Comparison of ENCODE assay signal across 1 cellular context in genomic region chr7:134432296-134433152, GRCh38.
TF ChIP-seq lines count a peak whose summit lies in the region.

No MANE protein-coding gene starts in this region.

TF ChIP-seq in K562, 482 proteins besides CTCF, POLR2A, EP300 and RAD21 (continued from another document and continues in another):
- TF ChIP-seq E2F8 (IDR thresholded peaks at IDR 0.05; ENCODE audit: low read depth, partially characterized antibody) (no peak), ZNF311 (CRISPR knock-in tag; IDR thresholded peaks at IDR 0.05) (no peak), ZNF121 (CRISPR knock-in tag; conservative IDR thresholded peaks at IDR 0.05) (no peak), FOXA3 (CRISPR knock-in tag; conservative IDR thresholded peaks at IDR 0.05 in 1 of 2, IDR thresholded peaks at IDR 0.05 in 1 of 2) (peak in 1 of 2 experiments; percentile 69; a peak in 1 of 4 replicates), SNIP1 (IDR thresholded peaks at IDR 0.05; ENCODE audit: low read depth) (no peak), CREM (IDR thresholded peaks at IDR 0.05; ENCODE audit: low read depth) (peak; percentile 31), ZBTB11 (CRISPR knock-in tag; IDR thresholded peaks at IDR 0.05) (no peak), ZNF551 (CRISPR knock-in tag; IDR thresholded peaks at IDR 0.05) (no peak), BRCA1 (IDR thresholded peaks at IDR 0.05) (no peak), BRCA1 (CRISPR knock-in tag; IDR thresholded peaks at IDR 0.05) (no peak), NR1H2 (CRISPR knock-in tag; IDR thresholded peaks at IDR 0.05) (no peak), PHF8 (IDR thresholded peaks at IDR 0.05; ENCODE audit: borderline replicate concordance, low read length) (no peak), TFAM (CRISPR knock-in tag; conservative IDR thresholded peaks at IDR 0.05) (no peak), MEIS2 (IDR thresholded peaks at IDR 0.05; ENCODE audit: partially characterized antibody) (peak; percentile 70), ATF1 (CRISPR knock-in tag; IDR thresholded peaks at IDR 0.05) (no peak), ATF1 (tag; IDR thresholded peaks at IDR 0.05) (peak; percentile 75), ZNF347 (CRISPR knock-in tag; IDR thresholded peaks at IDR 0.05; ENCODE audit: low read depth) (no peak), SIN3A (IDR thresholded peaks at IDR 0.05; ENCODE audit: borderline replicate concordance in 2 of 2, control insufficient read depth in 1 of 2, low read depth in 2 of 2, low read length in 2 of 2) (no peak), SOX6 (IDR thresholded peaks at IDR 0.05) (no peak), HMBOX1 (IDR thresholded peaks at IDR 0.05) (no peak), NBN (IDR thresholded peaks at IDR 0.05; ENCODE audit: low read depth) (peak; percentile 77; the same call in 1 of the 2 replicates), ZBTB7A (IDR thresholded peaks at IDR 0.05; ENCODE audit: borderline replicate concordance, control insufficient read depth, low read depth, low read length) (no peak), FOXP1 (CRISPR knock-in tag; IDR thresholded peaks at IDR 0.05) (no peak), CBFB (CRISPR knock-in tag; IDR thresholded peaks at IDR 0.05) (peak; percentile 77), WHSC1 (IDR thresholded peaks at IDR 0.05; ENCODE audit: low read length) (no peak), CXXC5 (CRISPR knock-in tag; IDR thresholded peaks at IDR 0.05) (peak; percentile 65), RFX1 (IDR thresholded peaks at IDR 0.05) (peak; percentile 41), ZBTB9 (CRISPR knock-in tag; IDR thresholded peaks at IDR 0.05) (no peak), THRAP3 (IDR thresholded peaks at IDR 0.05; ENCODE audit: borderline replicate concordance) (no peak), BMI1 (IDR thresholded peaks at IDR 0.05; ENCODE audit: low read length) (no peak), SREBF2 (CRISPR knock-in tag; IDR thresholded peaks at IDR 0.05) (no peak), DACH1 (IDR thresholded peaks at IDR 0.05; ENCODE audit: partially characterized antibody) (peak; percentile 27), LARP7 (IDR thresholded peaks at IDR 0.05) (no peak), MAFG (tag; conservative IDR thresholded peaks at IDR 0.05) (no peak), PCBP2 (IDR thresholded peaks at IDR 0.05; ENCODE audit: low read depth, low read length, poor library complexity, severe bottlenecking) (no peak), TCFL5 (CRISPR knock-in tag; conservative IDR thresholded peaks at IDR 0.05) (no peak), ELF2 (CRISPR knock-in tag; IDR thresholded peaks at IDR 0.05) (no peak)
- TF ChIP-seq, protein P1, sequence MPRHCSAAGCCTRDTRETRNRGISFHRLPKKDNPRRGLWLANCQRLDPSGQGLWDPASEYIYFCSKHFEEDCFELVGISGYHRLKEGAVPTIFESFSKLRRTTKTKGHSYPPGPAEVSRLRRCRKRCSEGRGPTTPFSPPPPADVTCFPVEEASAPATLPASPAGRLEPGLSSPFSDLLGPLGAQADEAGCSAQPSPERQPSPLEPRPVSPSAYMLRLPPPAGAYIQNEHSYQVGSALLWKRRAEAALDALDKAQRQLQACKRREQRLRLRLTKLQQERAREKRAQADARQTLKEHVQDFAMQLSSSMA (CRISPR knock-in tag; IDR thresholded peaks at IDR 0.05) = no peak
- TF ChIP-seq, protein P2, sequence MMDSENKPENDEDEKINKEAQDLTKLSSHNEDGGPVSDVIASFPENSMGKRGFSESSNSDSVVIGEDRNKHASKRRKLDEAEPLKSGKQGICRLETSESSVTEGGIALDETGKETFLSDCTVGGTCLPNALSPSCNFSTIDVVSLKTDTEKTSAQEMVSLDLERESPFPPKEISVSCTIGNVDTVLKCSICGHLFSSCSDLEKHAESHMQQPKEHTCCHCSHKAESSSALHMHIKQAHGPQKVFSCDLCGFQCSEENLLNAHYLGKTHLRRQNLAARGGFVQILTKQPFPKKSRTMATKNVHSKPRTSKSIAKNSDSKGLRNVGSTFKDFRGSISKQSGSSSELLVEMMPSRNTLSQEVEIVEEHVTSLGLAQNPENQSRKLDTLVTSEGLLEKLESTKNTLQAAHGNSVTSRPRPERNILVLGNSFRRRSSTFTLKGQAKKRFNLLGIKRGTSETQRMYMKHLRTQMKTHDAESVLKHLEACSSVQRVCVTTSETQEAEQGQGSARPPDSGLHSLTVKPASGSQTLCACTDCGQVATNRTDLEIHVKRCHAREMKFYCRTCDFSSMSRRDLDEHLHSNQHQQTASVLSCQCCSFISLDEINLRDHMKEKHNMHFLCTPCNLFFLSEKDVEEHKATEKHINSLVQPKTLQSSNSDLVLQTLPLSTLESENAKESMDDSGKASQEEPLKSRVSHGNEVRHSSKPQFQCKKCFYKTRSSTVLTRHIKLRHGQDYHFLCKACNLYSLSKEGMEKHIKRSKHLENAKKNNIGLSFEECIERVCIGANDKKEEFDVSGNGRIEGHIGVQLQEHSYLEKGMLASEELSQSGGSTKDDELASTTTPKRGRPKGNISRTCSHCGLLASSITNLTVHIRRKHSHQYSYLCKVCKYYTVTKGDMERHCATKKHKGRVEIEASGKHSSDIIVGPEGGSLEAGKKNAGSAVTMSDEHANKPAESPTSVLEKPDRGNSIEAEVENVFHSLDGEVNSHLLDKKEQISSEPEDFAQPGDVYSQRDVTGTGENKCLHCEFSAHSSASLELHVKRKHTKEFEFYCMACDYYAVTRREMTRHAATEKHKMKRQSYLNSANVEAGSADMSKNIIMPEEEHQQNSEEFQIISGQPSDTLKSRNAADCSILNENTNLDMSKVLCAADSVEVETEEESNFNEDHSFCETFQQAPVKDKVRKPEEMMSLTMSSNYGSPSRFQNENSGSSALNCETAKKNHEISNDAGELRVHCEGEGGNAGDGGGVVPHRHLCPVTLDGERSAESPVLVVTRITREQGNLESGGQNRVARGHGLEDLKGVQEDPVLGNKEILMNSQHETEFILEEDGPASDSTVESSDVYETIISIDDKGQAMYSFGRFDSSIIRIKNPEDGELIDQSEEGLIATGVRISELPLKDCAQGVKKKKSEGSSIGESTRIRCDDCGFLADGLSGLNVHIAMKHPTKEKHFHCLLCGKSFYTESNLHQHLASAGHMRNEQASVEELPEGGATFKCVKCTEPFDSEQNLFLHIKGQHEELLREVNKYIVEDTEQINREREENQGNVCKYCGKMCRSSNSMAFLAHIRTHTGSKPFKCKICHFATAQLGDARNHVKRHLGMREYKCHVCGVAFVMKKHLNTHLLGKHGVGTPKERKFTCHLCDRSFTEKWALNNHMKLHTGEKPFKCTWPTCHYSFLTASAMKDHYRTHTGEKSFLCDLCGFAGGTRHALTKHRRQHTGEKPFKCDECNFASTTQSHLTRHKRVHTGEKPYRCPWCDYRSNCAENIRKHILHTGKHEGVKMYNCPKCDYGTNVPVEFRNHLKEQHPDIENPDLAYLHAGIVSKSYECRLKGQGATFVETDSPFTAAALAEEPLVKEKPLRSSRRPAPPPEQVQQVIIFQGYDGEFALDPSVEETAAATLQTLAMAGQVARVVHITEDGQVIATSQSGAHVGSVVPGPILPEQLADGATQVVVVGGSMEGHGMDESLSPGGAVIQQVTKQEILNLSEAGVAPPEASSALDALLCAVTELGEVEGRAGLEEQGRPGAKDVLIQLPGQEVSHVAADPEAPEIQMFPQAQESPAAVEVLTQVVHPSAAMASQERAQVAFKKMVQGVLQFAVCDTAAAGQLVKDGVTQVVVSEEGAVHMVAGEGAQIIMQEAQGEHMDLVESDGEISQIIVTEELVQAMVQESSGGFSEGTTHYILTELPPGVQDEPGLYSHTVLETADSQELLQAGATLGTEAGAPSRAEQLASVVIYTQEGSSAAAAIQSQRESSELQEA (IDR thresholded peaks at IDR 0.05; ENCODE audit: low read depth) = no peak
- TF ChIP-seq, protein P3, sequence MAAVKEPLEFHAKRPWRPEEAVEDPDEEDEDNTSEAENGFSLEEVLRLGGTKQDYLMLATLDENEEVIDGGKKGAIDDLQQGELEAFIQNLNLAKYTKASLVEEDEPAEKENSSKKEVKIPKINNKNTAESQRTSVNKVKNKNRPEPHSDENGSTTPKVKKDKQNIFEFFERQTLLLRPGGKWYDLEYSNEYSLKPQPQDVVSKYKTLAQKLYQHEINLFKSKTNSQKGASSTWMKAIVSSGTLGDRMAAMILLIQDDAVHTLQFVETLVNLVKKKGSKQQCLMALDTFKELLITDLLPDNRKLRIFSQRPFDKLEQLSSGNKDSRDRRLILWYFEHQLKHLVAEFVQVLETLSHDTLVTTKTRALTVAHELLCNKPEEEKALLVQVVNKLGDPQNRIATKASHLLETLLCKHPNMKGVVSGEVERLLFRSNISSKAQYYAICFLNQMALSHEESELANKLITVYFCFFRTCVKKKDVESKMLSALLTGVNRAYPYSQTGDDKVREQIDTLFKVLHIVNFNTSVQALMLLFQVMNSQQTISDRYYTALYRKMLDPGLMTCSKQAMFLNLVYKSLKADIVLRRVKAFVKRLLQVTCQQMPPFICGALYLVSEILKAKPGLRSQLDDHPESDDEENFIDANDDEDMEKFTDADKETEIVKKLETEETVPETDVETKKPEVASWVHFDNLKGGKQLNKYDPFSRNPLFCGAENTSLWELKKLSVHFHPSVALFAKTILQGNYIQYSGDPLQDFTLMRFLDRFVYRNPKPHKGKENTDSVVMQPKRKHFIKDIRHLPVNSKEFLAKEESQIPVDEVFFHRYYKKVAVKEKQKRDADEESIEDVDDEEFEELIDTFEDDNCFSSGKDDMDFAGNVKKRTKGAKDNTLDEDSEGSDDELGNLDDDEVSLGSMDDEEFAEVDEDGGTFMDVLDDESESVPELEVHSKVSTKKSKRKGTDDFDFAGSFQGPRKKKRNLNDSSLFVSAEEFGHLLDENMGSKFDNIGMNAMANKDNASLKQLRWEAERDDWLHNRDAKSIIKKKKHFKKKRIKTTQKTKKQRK (IDR thresholded peaks at IDR 0.05; ENCODE audit: borderline replicate concordance, low read depth, low read length) = no peak
- TF ChIP-seq, protein P4, sequence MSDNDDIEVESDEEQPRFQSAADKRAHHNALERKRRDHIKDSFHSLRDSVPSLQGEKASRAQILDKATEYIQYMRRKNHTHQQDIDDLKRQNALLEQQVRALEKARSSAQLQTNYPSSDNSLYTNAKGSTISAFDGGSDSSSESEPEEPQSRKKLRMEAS (CRISPR knock-in tag; IDR thresholded peaks at IDR 0.05) = no peak
- TF ChIP-seq, protein P5, sequence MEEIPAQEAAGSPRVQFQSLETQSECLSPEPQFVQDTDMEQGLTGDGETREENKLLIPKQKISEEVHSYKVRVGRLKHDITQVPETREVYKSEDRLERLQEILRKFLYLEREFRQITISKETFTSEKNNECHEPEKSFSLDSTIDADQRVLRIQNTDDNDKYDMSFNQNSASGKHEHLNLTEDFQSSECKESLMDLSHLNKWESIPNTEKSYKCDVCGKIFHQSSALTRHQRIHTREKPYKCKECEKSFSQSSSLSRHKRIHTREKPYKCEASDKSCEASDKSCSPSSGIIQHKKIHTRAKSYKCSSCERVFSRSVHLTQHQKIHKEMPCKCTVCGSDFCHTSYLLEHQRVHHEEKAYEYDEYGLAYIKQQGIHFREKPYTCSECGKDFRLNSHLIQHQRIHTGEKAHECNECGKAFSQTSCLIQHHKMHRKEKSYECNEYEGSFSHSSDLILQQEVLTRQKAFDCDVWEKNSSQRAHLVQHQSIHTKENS (CRISPR knock-in tag; IDR thresholded peaks at IDR 0.05) = no peak
